1 cellular context compared by ENCODE assay signal in the genomic region with DNA sequence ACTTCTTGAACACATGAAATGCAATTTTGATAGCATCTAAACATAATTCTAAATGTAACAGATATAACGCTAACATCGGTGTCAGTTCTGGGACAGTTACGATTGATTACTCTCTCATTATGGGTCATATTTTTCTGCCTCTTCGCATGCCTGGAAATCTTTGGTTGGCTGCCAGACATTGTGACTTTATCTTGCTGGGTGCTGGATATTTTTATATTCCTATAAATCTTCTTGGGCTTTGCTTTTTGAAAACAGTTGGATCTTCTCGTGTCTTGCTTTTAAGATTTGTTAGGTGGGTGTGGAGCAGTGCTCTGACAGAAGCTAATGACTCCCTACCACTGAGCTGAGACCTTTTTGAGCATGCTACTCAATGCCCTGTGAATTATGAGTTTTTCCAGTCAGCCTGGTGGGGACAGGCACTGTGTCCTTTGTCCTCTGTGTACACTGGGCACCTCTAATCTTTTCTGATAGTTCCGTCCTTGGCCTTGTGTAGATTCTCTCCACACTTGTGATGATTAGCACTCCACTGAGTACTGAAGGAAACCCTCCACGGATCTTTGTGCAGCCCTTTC.
TF ChIP-seq lines count a peak whose summit lies in the region.

No MANE protein-coding gene starts in this region.

TF ChIP-seq in HEK293, 187 proteins besides CTCF, POLR2A, EP300 and RAD21 (continued from another document and continues in another):
- TF ChIP-seq, protein P1, sequence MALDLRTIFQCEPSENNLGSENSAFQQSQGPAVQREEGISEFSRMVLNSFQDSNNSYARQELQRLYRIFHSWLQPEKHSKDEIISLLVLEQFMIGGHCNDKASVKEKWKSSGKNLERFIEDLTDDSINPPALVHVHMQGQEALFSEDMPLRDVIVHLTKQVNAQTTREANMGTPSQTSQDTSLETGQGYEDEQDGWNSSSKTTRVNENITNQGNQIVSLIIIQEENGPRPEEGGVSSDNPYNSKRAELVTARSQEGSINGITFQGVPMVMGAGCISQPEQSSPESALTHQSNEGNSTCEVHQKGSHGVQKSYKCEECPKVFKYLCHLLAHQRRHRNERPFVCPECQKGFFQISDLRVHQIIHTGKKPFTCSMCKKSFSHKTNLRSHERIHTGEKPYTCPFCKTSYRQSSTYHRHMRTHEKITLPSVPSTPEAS (tag by site-specific recombination; IDR thresholded peaks at IDR 0.05) = no peak
- TF ChIP-seq, protein P2, sequence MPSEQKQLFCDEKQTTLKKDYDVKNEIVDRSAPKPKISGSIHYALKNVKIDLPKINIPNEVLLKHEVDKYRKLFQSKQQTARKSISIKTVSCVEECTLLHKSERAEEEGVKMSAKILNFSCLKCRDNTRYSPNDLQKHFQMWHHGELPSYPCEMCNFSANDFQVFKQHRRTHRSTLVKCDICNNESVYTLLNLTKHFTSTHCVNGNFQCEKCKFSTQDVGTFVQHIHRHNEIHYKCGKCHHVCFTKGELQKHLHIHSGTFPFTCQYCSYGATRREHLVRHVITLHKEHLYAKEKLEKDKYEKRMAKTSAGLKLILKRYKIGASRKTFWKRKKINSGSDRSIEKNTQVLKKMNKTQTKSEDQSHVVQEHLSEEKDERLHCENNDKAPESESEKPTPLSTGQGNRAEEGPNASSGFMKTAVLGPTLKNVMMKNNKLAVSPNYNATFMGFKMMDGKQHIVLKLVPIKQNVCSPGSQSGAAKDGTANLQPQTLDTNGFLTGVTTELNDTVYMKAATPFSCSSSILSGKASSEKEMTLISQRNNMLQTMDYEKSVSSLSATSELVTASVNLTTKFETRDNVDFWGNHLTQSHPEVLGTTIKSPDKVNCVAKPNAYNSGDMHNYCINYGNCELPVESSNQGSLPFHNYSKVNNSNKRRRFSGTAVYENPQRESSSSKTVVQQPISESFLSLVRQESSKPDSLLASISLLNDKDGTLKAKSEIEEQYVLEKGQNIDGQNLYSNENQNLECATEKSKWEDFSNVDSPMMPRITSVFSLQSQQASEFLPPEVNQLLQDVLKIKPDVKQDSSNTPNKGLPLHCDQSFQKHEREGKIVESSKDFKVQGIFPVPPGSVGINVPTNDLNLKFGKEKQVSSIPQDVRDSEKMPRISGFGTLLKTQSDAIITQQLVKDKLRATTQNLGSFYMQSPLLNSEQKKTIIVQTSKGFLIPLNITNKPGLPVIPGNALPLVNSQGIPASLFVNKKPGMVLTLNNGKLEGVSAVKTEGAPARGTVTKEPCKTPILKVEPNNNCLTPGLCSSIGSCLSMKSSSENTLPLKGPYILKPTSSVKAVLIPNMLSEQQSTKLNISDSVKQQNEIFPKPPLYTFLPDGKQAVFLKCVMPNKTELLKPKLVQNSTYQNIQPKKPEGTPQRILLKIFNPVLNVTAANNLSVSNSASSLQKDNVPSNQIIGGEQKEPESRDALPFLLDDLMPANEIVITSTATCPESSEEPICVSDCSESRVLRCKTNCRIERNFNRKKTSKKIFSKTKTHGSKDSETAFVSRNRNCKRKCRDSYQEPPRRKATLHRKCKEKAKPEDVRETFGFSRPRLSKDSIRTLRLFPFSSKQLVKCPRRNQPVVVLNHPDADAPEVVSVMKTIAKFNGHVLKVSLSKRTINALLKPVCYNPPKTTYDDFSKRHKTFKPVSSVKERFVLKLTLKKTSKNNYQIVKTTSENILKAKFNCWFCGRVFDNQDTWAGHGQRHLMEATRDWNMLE (tag by site-specific recombination; conservative IDR thresholded peaks at IDR 0.05; ENCODE audit: low read depth) = no peak
- no peak for TF ChIP-seq ZNF777 (tag by site-specific recombination; IDR thresholded peaks at IDR 0.05; ENCODE audit: borderline replicate concordance)
- TF ChIP-seq ZNF114 (tag by site-specific recombination; IDR thresholded peaks at IDR 0.05) = no peak
- no peak for TF ChIP-seq ZNF37A (tag by site-specific recombination; IDR thresholded peaks at IDR 0.05)
- TF ChIP-seq ZNF184 (tag by site-specific recombination; IDR thresholded peaks at IDR 0.05) = no peak
- TF ChIP-seq WT1 (tag by site-specific recombination; IDR thresholded peaks at IDR 0.05) = no peak
- no peak for TF ChIP-seq ZNF221 (tag by site-specific recombination; IDR thresholded peaks at IDR 0.05; ENCODE audit: borderline replicate concordance)
- TF ChIP-seq, protein P3, sequence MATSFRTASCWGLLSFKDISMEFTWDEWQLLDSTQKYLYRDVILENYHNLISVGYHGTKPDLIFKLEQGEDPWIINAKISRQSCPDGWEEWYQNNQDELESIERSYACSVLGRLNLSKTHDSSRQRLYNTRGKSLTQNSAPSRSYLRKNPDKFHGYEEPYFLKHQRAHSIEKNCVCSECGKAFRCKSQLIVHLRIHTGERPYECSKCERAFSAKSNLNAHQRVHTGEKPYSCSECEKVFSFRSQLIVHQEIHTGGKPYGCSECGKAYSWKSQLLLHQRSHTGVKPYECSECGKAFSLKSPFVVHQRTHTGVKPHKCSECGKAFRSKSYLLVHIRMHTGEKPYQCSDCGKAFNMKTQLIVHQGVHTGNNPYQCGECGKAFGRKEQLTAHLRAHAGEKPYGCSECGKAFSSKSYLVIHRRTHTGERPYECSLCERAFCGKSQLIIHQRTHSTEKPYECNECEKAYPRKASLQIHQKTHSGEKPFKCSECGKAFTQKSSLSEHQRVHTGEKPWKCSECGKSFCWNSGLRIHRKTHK (tag by site-specific recombination; IDR thresholded peaks at IDR 0.05) = peak; percentile 90
- no peak for TF ChIP-seq ZNF654 (tag by site-specific recombination; IDR thresholded peaks at IDR 0.05; ENCODE audit: low read depth)
- TF ChIP-seq, protein P4, sequence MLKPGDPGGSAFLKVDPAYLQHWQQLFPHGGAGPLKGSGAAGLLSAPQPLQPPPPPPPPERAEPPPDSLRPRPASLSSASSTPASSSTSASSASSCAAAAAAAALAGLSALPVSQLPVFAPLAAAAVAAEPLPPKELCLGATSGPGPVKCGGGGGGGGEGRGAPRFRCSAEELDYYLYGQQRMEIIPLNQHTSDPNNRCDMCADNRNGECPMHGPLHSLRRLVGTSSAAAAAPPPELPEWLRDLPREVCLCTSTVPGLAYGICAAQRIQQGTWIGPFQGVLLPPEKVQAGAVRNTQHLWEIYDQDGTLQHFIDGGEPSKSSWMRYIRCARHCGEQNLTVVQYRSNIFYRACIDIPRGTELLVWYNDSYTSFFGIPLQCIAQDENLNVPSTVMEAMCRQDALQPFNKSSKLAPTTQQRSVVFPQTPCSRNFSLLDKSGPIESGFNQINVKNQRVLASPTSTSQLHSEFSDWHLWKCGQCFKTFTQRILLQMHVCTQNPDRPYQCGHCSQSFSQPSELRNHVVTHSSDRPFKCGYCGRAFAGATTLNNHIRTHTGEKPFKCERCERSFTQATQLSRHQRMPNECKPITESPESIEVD (tag by site-specific recombination; IDR thresholded peaks at IDR 0.05) = peak; percentile 82
- TF ChIP-seq, protein P5, sequence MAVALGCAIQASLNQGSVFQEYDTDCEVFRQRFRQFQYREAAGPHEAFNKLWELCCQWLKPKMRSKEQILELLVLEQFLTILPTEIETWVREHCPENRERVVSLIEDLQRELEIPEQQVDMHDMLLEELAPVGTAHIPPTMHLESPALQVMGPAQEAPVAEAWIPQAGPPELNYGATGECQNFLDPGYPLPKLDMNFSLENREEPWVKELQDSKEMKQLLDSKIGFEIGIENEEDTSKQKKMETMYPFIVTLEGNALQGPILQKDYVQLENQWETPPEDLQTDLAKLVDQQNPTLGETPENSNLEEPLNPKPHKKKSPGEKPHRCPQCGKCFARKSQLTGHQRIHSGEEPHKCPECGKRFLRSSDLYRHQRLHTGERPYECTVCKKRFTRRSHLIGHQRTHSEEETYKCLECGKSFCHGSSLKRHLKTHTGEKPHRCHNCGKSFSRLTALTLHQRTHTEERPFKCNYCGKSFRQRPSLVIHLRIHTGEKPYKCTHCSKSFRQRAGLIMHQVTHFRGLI (tag by site-specific recombination; IDR thresholded peaks at IDR 0.05) = no peak
- no peak for TF ChIP-seq ZNF169 (tag by site-specific recombination; IDR thresholded peaks at IDR 0.05)
- no peak for TF ChIP-seq ZNF140 (tag by site-specific recombination; IDR thresholded peaks at IDR 0.05)
- TF ChIP-seq ZNF311 (tag by site-specific recombination; IDR thresholded peaks at IDR 0.05; ENCODE audit: borderline replicate concordance) = no peak
- TF ChIP-seq ZNF23 (tag by site-specific recombination; IDR thresholded peaks at IDR 0.05; ENCODE audit: borderline replicate concordance) = no peak
- TF ChIP-seq ZEB2 (tag by site-specific recombination; IDR thresholded peaks at IDR 0.05) = no peak
- TF ChIP-seq OSR2 (tag by site-specific recombination; IDR thresholded peaks at IDR 0.05) = peak; percentile 69
- TF ChIP-seq, protein P6, sequence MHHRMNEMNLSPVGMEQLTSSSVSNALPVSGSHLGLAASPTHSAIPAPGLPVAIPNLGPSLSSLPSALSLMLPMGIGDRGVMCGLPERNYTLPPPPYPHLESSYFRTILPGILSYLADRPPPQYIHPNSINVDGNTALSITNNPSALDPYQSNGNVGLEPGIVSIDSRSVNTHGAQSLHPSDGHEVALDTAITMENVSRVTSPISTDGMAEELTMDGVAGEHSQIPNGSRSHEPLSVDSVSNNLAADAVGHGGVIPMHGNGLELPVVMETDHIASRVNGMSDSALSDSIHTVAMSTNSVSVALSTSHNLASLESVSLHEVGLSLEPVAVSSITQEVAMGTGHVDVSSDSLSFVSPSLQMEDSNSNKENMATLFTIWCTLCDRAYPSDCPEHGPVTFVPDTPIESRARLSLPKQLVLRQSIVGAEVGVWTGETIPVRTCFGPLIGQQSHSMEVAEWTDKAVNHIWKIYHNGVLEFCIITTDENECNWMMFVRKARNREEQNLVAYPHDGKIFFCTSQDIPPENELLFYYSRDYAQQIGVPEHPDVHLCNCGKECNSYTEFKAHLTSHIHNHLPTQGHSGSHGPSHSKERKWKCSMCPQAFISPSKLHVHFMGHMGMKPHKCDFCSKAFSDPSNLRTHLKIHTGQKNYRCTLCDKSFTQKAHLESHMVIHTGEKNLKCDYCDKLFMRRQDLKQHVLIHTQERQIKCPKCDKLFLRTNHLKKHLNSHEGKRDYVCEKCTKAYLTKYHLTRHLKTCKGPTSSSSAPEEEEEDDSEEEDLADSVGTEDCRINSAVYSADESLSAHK (tag by site-specific recombination; IDR thresholded peaks at IDR 0.05) = no peak
- TF ChIP-seq ZSCAN30 (tag by site-specific recombination; IDR thresholded peaks at IDR 0.05) = no peak
- 0 out of 2 replicates have a peak, but pooled peaks have one; percentile 19 for TF ChIP-seq ZBTB17 (tag by site-specific recombination; IDR thresholded peaks at IDR 0.05)
- peak; percentile 65; the same call in 1 of the 2 replicates for TF ChIP-seq ZNF561 (tag by site-specific recombination; IDR thresholded peaks at IDR 0.05; ENCODE audit: borderline replicate concordance)
- TF ChIP-seq ZNF426 (tag by site-specific recombination; IDR thresholded peaks at IDR 0.05) = no peak
- TF ChIP-seq GLI2 (tag by site-specific recombination; IDR thresholded peaks at IDR 0.05; ENCODE audit: borderline replicate concordance, low read depth) = no peak
- no peak for TF ChIP-seq IKZF3 (tag by site-specific recombination; IDR thresholded peaks at IDR 0.05)
- no peak for TF ChIP-seq ZNF155 (tag by site-specific recombination; IDR thresholded peaks at IDR 0.05)
- TF ChIP-seq YY1 (tag by site-specific recombination; IDR thresholded peaks at IDR 0.05) = no peak
- TF ChIP-seq ZNF792 (tag by site-specific recombination; IDR thresholded peaks at IDR 0.05) = no peak
- TF ChIP-seq ZNF701 (tag by site-specific recombination; IDR thresholded peaks at IDR 0.05) = no peak
- no peak for TF ChIP-seq ZNF394 (tag by site-specific recombination; IDR thresholded peaks at IDR 0.05; ENCODE audit: borderline replicate concordance)
- no peak; the same call in 1 of the 2 replicates for TF ChIP-seq KLF10 (tag by site-specific recombination; IDR thresholded peaks at IDR 0.05)
- no peak for TF ChIP-seq RBAK (tag by site-specific recombination; IDR thresholded peaks at IDR 0.05)
- TF ChIP-seq, protein P7, sequence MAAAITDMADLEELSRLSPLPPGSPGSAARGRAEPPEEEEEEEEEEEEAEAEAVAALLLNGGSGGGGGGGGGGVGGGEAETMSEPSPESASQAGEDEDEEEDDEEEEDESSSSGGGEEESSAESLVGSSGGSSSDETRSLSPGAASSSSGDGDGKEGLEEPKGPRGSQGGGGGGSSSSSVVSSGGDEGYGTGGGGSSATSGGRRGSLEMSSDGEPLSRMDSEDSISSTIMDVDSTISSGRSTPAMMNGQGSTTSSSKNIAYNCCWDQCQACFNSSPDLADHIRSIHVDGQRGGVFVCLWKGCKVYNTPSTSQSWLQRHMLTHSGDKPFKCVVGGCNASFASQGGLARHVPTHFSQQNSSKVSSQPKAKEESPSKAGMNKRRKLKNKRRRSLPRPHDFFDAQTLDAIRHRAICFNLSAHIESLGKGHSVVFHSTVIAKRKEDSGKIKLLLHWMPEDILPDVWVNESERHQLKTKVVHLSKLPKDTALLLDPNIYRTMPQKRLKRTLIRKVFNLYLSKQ (tag by site-specific recombination; IDR thresholded peaks at IDR 0.05; ENCODE audit: borderline replicate concordance) = no peak
- TF ChIP-seq, protein P8, sequence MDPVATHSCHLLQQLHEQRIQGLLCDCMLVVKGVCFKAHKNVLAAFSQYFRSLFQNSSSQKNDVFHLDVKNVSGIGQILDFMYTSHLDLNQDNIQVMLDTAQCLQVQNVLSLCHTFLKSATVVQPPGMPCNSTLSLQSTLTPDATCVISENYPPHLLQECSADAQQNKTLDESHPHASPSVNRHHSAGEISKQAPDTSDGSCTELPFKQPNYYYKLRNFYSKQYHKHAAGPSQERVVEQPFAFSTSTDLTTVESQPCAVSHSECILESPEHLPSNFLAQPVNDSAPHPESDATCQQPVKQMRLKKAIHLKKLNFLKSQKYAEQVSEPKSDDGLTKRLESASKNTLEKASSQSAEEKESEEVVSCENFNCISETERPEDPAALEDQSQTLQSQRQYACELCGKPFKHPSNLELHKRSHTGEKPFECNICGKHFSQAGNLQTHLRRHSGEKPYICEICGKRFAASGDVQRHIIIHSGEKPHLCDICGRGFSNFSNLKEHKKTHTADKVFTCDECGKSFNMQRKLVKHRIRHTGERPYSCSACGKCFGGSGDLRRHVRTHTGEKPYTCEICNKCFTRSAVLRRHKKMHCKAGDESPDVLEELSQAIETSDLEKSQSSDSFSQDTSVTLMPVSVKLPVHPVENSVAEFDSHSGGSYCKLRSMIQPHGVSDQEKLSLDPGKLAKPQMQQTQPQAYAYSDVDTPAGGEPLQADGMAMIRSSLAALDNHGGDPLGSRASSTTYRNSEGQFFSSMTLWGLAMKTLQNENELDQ (tag by site-specific recombination; IDR thresholded peaks at IDR 0.05; ENCODE audit: low read depth) = no peak
- TF ChIP-seq, protein P9, sequence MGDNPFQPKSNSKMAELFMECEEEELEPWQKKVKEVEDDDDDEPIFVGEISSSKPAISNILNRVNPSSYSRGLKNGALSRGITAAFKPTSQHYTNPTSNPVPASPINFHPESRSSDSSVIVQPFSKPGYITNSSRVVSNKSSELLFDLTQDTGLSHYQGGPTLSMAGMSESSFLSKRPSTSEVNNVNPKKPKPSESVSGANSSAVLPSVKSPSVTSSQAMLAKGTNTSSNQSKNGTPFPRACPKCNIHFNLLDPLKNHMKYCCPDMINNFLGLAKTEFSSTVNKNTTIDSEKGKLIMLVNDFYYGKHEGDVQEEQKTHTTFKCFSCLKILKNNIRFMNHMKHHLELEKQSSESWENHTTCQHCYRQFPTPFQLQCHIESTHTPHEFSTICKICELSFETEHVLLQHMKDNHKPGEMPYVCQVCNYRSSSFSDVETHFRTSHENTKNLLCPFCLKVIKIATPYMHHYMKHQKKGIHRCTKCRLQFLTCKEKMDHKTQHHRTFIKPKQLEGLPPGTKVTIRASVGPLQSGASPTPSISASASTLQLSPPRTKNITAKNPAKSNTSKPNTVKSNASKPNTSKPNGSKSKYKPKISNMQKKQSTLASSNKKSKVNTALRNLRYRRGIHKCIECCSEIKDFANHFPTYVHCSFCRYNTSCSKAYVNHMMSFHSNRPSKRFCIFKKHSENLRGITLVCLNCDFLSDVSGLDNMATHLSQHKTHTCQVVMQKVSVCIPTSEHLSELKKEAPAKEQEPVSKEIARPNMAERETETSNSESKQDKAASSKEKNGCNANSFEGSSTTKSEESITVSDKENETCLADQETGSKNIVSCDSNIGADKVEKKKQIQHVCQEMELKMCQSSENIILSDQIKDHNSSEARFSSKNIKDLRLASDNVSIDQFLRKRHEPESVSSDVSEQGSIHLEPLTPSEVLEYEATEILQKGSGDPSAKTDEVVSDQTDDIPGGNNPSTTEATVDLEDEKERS (tag by site-specific recombination; IDR thresholded peaks at IDR 0.05) = no peak
